Comparison of ENCODE assay signal across 8 cellular contexts in the genomic region with DNA sequence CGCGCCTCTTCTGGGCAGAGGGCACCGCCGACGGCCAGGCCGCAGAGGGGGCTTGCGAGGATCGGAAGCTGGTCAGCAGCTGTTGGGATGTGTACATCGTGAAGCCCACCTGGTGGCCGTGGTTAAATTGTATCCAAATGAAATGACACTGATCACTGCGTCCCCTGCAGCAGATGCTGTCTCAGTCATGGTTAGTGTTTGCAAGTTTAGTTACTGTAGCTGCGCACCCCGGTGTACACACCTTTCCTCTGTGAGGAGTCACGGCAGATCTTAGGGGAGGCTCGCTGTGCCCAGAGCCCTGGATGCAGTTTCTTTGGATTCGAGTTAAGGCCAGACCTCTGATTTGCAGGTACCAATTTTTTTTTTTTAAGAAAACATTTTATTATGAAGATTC. TPM values are rescaled to one million over a fixed set of nuclear protein-coding genes. Genes with fewer than 3 reads are reported as not detected.
DNase-seq lines count a peak whose midpoint lies in the region; ATAC-seq lines count a peak whose summit lies in the region.

No MANE protein-coding gene starts in this region.

- H3K4me1 Mint-ChIP-seq in activated T-cell treated with anti-CD3 and anti-CD28 coated beads, Interleukin-2, amount 50 U/mL, for 72 hours (ENCODE audit: low read depth) = peaks cover 69% of the 10 kb centered on the region

- H3K4me3 ChIP-seq in skin epidermis = peak overlapping the region; percentile 80 to 98 (median 93)

- H3K9me3 Mint-ChIP-seq in activated T-cell treated with anti-CD3 and anti-CD28 coated beads, Interleukin-2, amount 50 U/mL, for 72 hours = no peaks in the 10 kb centered on the region

- peak overlapping the region; percentile 89 for H3K27ac Mint-ChIP-seq in activated T-cell treated with anti-CD3 and anti-CD28 coated beads, Interleukin-2, amount 50 U/mL, for 72 hours

- peak; percentile 62 for DNase-seq in DMS 273 (lab: John Stamatoyannopoulos, UW; ENCODE audit: unreplicated experiment)
- no peak for DNase-seq in DMS 273 treated with DMSO at 0.1 percent for 48 hours (lab: John Stamatoyannopoulos, UW)
- peak in 1 of 2 donors; percentile 19 for DNase-seq in activated T-cell treated with anti-CD3 and anti-CD28 coated beads, Interleukin-2, amount 50 U/mL, for 72 hours
- DNase-seq in left ventricle myocardium superior = no peak
- no peak for DNase-seq in GDM1 (lab: John Stamatoyannopoulos, UW)
- DNase-seq in C1 segment of cervical spinal cord (lab: John Stamatoyannopoulos, UW) = no peak

- peaks cover 0 to 11% of the 10 kb centered on the region in 2 donors for H3K36me3 Mint-ChIP-seq in activated T-cell treated with anti-CD3 and anti-CD28 coated beads, Interleukin-2, amount 50 U/mL, for 72 hours (ENCODE audit: insufficient read depth in 2 of 2)

- H3K27ac ChIP-seq in skin epidermis = peak overlapping the region; percentile 76 to 96 (median 88)

- no peaks in the 10 kb centered on the region for H3K27me3 Mint-ChIP-seq in activated T-cell treated with anti-CD3 and anti-CD28 coated beads, Interleukin-2, amount 50 U/mL, for 72 hours (ENCODE audit: low read depth)

- H3K4me3 Mint-ChIP-seq in activated T-cell treated with anti-CD3 and anti-CD28 coated beads, Interleukin-2, amount 50 U/mL, for 72 hours = peak overlapping the region; percentile 87 to 88

- intact Hi-C loops in left ventricle myocardium superior (cut with micrococcal nuclease) = no loop called here

- ATAC-seq in HG03196 (IDR thresholded peaks at IDR 0.05; ENCODE audit: unreplicated experiment) (peak; percentile 2), left ventricle myocardium superior (peak; percentile 2)
- ATAC-seq in activated T-cell treated with anti-CD3 and anti-CD28 coated beads, Interleukin-2, amount 50 U/mL, for 72 hours (replicated peaks in 1 of 2) = peak; percentile 3 to 19

RNA-seq across cellular contexts. Expression of gene NAA20, which starts 0.7 kb away (rescaled TPM):
- 10 to 100 TPM; 62.9 to 72.5 TPM for total RNA-seq in activated T-cell treated with anti-CD3 and anti-CD28 coated beads, Interleukin-2, amount 50 U/mL, for 72 hours
- 65.0 TPM for total RNA-seq in left ventricle myocardium superior

RNA-seq across cellular contexts. Expression of gene CRNKL1, which starts 34.4 kb away (rescaled TPM):
- 10 to 100 TPM; 22.3 to 27.9 TPM for total RNA-seq in activated T-cell treated with anti-CD3 and anti-CD28 coated beads, Interleukin-2, amount 50 U/mL, for 72 hours
- total RNA-seq in left ventricle myocardium superior = 17.6 TPM

RNA-seq across cellular contexts. Expression of gene CFAP61, which starts 34.5 kb away (rescaled TPM):
- total RNA-seq in activated T-cell treated with anti-CD3 and anti-CD28 coated beads, Interleukin-2, amount 50 U/mL, for 72 hours = not detected
- total RNA-seq in left ventricle myocardium superior = 23.8 TPM

Comparison
In these comparisons a context has a peak if more than half of its experiments do, and no peak if none do; other contexts are left out.
1. RNA of gene CFAP61, which starts 34.5 kb away (total RNA-seq): 23.8 TPM in left ventricle myocardium superior (single experiment); not detected in activated T-cell treated with anti-CD3 and anti-CD28 coated beads, Interleukin-2, amount 50 U/mL, for 72 hours; every median in the first group is over 10 times any median in the second.
2. Peak in every context shown above with its lines, with median percentiles within 50 percentile points of each other: ATAC-seq.